ENCODE assay signal across 1 cellular context in genomic region chr3:38131621-38132369, GRCh38.
TF ChIP-seq lines count a peak whose summit lies in the region.

No MANE protein-coding gene starts in this region.

TF ChIP-seq in GM23338, 12 proteins besides CTCF, POLR2A, EP300 and RAD21 (continued from another document):
- TF ChIP-seq, protein P1, sequence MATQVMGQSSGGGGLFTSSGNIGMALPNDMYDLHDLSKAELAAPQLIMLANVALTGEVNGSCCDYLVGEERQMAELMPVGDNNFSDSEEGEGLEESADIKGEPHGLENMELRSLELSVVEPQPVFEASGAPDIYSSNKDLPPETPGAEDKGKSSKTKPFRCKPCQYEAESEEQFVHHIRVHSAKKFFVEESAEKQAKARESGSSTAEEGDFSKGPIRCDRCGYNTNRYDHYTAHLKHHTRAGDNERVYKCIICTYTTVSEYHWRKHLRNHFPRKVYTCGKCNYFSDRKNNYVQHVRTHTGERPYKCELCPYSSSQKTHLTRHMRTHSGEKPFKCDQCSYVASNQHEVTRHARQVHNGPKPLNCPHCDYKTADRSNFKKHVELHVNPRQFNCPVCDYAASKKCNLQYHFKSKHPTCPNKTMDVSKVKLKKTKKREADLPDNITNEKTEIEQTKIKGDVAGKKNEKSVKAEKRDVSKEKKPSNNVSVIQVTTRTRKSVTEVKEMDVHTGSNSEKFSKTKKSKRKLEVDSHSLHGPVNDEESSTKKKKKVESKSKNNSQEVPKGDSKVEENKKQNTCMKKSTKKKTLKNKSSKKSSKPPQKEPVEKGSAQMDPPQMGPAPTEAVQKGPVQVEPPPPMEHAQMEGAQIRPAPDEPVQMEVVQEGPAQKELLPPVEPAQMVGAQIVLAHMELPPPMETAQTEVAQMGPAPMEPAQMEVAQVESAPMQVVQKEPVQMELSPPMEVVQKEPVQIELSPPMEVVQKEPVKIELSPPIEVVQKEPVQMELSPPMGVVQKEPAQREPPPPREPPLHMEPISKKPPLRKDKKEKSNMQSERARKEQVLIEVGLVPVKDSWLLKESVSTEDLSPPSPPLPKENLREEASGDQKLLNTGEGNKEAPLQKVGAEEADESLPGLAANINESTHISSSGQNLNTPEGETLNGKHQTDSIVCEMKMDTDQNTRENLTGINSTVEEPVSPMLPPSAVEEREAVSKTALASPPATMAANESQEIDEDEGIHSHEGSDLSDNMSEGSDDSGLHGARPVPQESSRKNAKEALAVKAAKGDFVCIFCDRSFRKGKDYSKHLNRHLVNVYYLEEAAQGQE (IDR thresholded peaks at IDR 0.05; ENCODE audit: unreplicated experiment): no peak
- no peak for TF ChIP-seq EZH2phosphoT487 (IDR thresholded peaks at IDR 0.05; ENCODE audit: unreplicated experiment)
- TF ChIP-seq CREB1 (CRISPR knock-in tag; IDR thresholded peaks at IDR 0.05; ENCODE audit: low read depth): no peak
- no peak for TF ChIP-seq STAT1 (IDR thresholded peaks at IDR 0.05; ENCODE audit: unreplicated experiment)
